Comparison of ENCODE assay signal across 24 cellular contexts in genomic region chr15:92952451-92952850, GRCh38.
"Had no signal": no experiment of that assay in that cellular context is flagged by ENCODE, and none has a peak within 500 bp of the region (broad histone marks: within the 10 kb centered on the region; RNA-seq: fewer than 3 reads in every experiment).

No MANE protein-coding gene starts in this region.

- H3K27ac ChIP-seq: SK-N-MC had no signal

- H3K27ac Mint-ChIP-seq: activated B cell treated with CpG ODN at 0.5 μM for 24 hours; activated CD4-positive, alpha-beta T cell treated with anti-CD3 and anti-CD28 coated beads, Interleukin-2, amount 10 ng/mL, durations not matched to agents 7 days and 5 days; activated naive CD4-positive, alpha-beta T cell treated with anti-CD3 and anti-CD28 coated beads, Interleukin-2, amount 10 ng/mL, durations not matched to agents 7 days and 5 days; activated naive CD8-positive, alpha-beta T cell treated with anti-CD3 and anti-CD28 coated beads for 36 hours; activated T-helper 2 cell treated with anti-CD3 and anti-CD28 coated beads, Interferon-gamma antibody, Interleukin-2, Interleukin-4, amounts not matched to agents 10 μg/mL and 5 μg/mL and 100 μg/mL, durations not matched to agents 14 hours and 24 hours and 36 hours had no signal

- H3K4me3 ChIP-seq: SK-N-MC had no signal

- DNase-seq: activated B cell treated with CpG ODN at 0.5 μM for 24 hours; activated CD4-positive, alpha-beta T cell treated with anti-CD3 and anti-CD28 coated beads for 1 hour; activated CD4-positive, alpha-beta T cell treated with anti-CD3 and anti-CD28 coated beads, Interleukin-2, amount 10 ng/mL, durations not matched to agents 7 days and 5 days; activated CD8-positive, alpha-beta memory T cell treated with anti-CD3 and anti-CD28 coated beads for 24 hours; activated gamma-delta T cell treated with Interleukin-2 at 50 U/mL for 16 hours; activated naive CD4-positive, alpha-beta T cell treated with anti-CD3 and anti-CD28 coated beads, Interleukin-2, amount 10 ng/mL, durations not matched to agents 7 days and 5 days; activated naive CD8-positive, alpha-beta T cell treated with anti-CD3 and anti-CD28 coated beads for 36 hours; activated T-cell treated with anti-CD3 and anti-CD28 coated beads, Interleukin-2, amount 50 U/mL, for 72 hours; Karpas-422; MM.1S; NCI-H1105 treated with DMSO at 0.1 percent for 48 hours; NCI-H1436 treated with DMSO at 0.1 percent for 48 hours; NCI-H187 treated with DMSO at 0.1 percent for 48 hours; NCI-H2171; NCI-H2227 treated with DMSO at 0.1 percent for 48 hours; NCI-H526; NCI-H774; RPMI8226; T-cell; T-helper 2 cell; T1000 had no signal

- H3K4me3 Mint-ChIP-seq: activated B cell treated with CpG ODN at 0.5 μM for 24 hours; activated CD4-positive, alpha-beta T cell treated with anti-CD3 and anti-CD28 coated beads, Interleukin-2, amount 10 ng/mL, durations not matched to agents 7 days and 5 days; activated naive CD4-positive, alpha-beta T cell treated with anti-CD3 and anti-CD28 coated beads, Interleukin-2, amount 10 ng/mL, durations not matched to agents 7 days and 5 days; activated naive CD8-positive, alpha-beta T cell treated with anti-CD3 and anti-CD28 coated beads for 36 hours; activated T-cell treated with anti-CD3 and anti-CD28 coated beads, Interleukin-2, amount 50 U/mL, for 72 hours; T-cell had no signal

- H3K4me1 Mint-ChIP-seq: activated B cell treated with CpG ODN at 0.5 μM for 24 hours had no signal

- ATAC-seq: Right ventricle myocardium inferior had no signal

- H3K27me3 Mint-ChIP-seq: activated B cell treated with CpG ODN at 0.5 μM for 24 hours; activated CD4-positive, alpha-beta T cell treated with anti-CD3 and anti-CD28 coated beads, Interleukin-2, amount 10 ng/mL, durations not matched to agents 7 days and 5 days; activated naive CD4-positive, alpha-beta T cell treated with anti-CD3 and anti-CD28 coated beads, Interleukin-2, amount 10 ng/mL, durations not matched to agents 7 days and 5 days; activated naive CD8-positive, alpha-beta T cell treated with anti-CD3 and anti-CD28 coated beads for 36 hours; T-cell had no signal
